Comparison of ENCODE assay signal across 1 cellular context in genomic region chr2:48482313-48482712, GRCh38.
TF ChIP-seq lines count a peak whose summit lies in the region.

No MANE protein-coding gene starts in this region.

TF ChIP-seq in GM23338, 12 proteins besides CTCF, POLR2A, EP300 and RAD21 (continued from another document):
- TF ChIP-seq ZNF462 (CRISPR knock-in tag; IDR thresholded peaks at IDR 0.05), result no peak
- no peak for TF ChIP-seq REST (IDR thresholded peaks at IDR 0.05; ENCODE audit: unreplicated experiment)
- no peak for TF ChIP-seq JUNB (IDR thresholded peaks at IDR 0.05; ENCODE audit: unreplicated experiment)
- TF ChIP-seq ETS1 (IDR thresholded peaks at IDR 0.05), result no peak
- TF ChIP-seq ZNF331 (CRISPR knock-in tag; IDR thresholded peaks at IDR 0.05; ENCODE audit: low read depth), result no peak
- no peak for TF ChIP-seq NANOG (IDR thresholded peaks at IDR 0.05; ENCODE audit: borderline replicate concordance)
- no peak for TF ChIP-seq EZH2 (IDR thresholded peaks at IDR 0.05; ENCODE audit: low read depth, unreplicated experiment)
- TF ChIP-seq POLR2AphosphoS5 (IDR thresholded peaks at IDR 0.05; ENCODE audit: low read depth), result no peak
- TF ChIP-seq EZH2phosphoT487 (IDR thresholded peaks at IDR 0.05; ENCODE audit: unreplicated experiment), result no peak
- TF ChIP-seq CREB1 (CRISPR knock-in tag; IDR thresholded peaks at IDR 0.05; ENCODE audit: low read depth), result no peak
- TF ChIP-seq ZNF114 (CRISPR knock-in tag; IDR thresholded peaks at IDR 0.05), result no peak
